8 cellular contexts compared by ENCODE assay signal in the genomic region with DNA sequence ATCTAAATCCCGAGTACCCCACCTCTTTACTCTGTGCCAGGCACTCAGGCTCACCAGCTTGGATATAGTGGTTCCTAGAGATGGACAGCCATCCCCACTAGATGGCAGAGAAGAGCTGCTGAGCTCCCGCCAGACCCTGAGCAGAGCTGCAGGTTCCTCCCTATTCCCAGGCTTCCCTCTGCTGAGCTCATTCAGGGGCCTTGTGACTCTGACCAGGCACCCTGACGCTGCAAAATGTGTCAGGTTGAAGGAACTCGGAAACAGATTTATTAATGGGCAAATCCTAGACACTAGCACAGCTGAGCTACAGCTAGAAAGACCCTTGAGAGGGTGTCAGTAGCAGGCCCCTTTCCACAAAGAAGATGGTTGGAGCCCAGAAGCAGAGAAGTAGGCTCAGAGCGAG. TPM values are rescaled to one million over a fixed set of nuclear protein-coding genes. Genes with fewer than 3 reads are reported as not detected.
DNase-seq lines count a peak whose midpoint lies in the region; TF ChIP-seq lines count a peak whose summit lies in the region.

No MANE protein-coding gene starts in this region.

- WGBS in hepatocyte (ENCODE audit: low lambda C conversion rate, missing lambda C conversion rate), result 22% methylated on average over 5 of the region's 5 CpGs

- no peaks in the 10 kb centered on the region for H3K9me3 ChIP-seq in hepatocyte (ENCODE audit: low read depth)

- no peaks in the 10 kb centered on the region for H3K36me3 ChIP-seq in hepatocyte (replicated peaks; ENCODE audit: insufficient read depth, low read depth)

- H3K4me3 ChIP-seq in HFF-Myc (replicated peaks; ENCODE audit: low read depth, low read length) (no peak overlapping the region), astrocyte of the spinal cord (ENCODE audit: low read depth, low read length) (no peak overlapping the region), hepatocyte (no peak overlapping the region)

- H3K9me2 ChIP-seq in hepatocyte (replicated peaks; ENCODE audit: insufficient read depth), result no peaks in the 10 kb centered on the region

- TF ChIP-seq CTCF in HFF-Myc (IDR thresholded peaks at IDR 0.05; ENCODE audit: low read depth, low read length, missing control alignments) (peak; percentile 91), astrocyte of the spinal cord (IDR thresholded peaks at IDR 0.05; ENCODE audit: low read depth, low read length) (peak; percentile 91), hepatocyte (IDR thresholded peaks at IDR 0.05; ENCODE audit: poor library complexity) (peak; percentile 90)

- H3K27ac ChIP-seq in hepatocyte, result peak overlapping the region; percentile 58

- H3K27me3 ChIP-seq in hepatocyte, result no peaks in the 10 kb centered on the region

- DNase-seq in GDM1 (lab: John Stamatoyannopoulos, UW) (peak; percentile 70), HFF-Myc (ENCODE audit: extremely low read depth, low read depth) (peak; percentile 76), NCI-H1417 treated with DMSO at 0.1 percent for 48 hours (lab: John Stamatoyannopoulos, UW) (peak; percentile 73), T-helper 1 cell (peak in 4 of 5 donors; percentile 23 to 60 (median 30)), astrocyte of the spinal cord (ENCODE audit: low read depth, low spot score) (peak; percentile 89), hepatocyte (ENCODE audit: low spot score) (peak; percentile 92), renal cortical epithelial cell (ENCODE audit: low read depth) (peak; percentile 90), mesenteric fat pad (ENCODE audit: low spot score) (no peak)

- H3K79me2 ChIP-seq in hepatocyte, result no peaks in the 10 kb centered on the region

- in situ Hi-C loops in astrocyte of the spinal cord (cut with HindIII; ENCODE audit: low sequenced_read_pairs), result no loop called here

- no peak overlapping the region for H3K4me2 ChIP-seq in hepatocyte

- no peaks in the 10 kb centered on the region for H4K20me1 ChIP-seq in hepatocyte (ENCODE audit: insufficient read depth, poor library complexity, severe bottlenecking)

- no peak overlapping the region for H2AFZ ChIP-seq in hepatocyte

- H3K4me1 ChIP-seq in hepatocyte (ENCODE audit: insufficient read depth), result peaks cover under 1% of the 10 kb centered on the region

RNA-seq across cellular contexts. Expression of a gene that starts 38.2 kb away (rescaled TPM):
- total RNA-seq in hepatocyte, result not detected in 2 replicates
- polyA plus RNA-seq in hepatocyte, result 0.19 TPM in 1 of 2 replicates, not detected in the other
- not detected in 2 replicates for total RNA-seq in renal cortical epithelial cell
- not detected for total RNA-seq in mesenteric fat pad

RNA-seq across cellular contexts. Expression of a gene that starts 50.2 kb away (rescaled TPM):
- 14.6 and 17.3 TPM in 2 replicates for total RNA-seq in hepatocyte
- 11.4 and 15.6 TPM in 2 replicates for polyA plus RNA-seq in hepatocyte
- 13.2 and 32.8 TPM in 2 replicates for total RNA-seq in renal cortical epithelial cell
- total RNA-seq in mesenteric fat pad, result 30.5 TPM

RNA-seq across cellular contexts. Expression of a gene that starts 50.5 kb away (rescaled TPM):
- total RNA-seq in hepatocyte, result 25.0 and 27.5 TPM in 2 replicates
- 20.8 and 22.2 TPM in 2 replicates for polyA plus RNA-seq in hepatocyte
- total RNA-seq in renal cortical epithelial cell, result 20.8 and 34.7 TPM in 2 replicates
- total RNA-seq in mesenteric fat pad, result 37.1 TPM

RNA-seq across cellular contexts. Expression of a gene that starts 52.7 kb away (rescaled TPM):
- total RNA-seq in hepatocyte (not detected in 2 replicates), renal cortical epithelial cell (not detected in 2 replicates), mesenteric fat pad (not detected)
- not detected in 2 replicates for polyA plus RNA-seq in hepatocyte
